ENCODE assay signal across 26 cellular contexts in genomic region chr1:183702087-183702812, GRCh38. TPM values are rescaled to one million over a fixed set of nuclear protein-coding genes. Genes with fewer than 3 reads are reported as not detected.
DNase-seq lines count a peak whose midpoint lies in the region; ATAC-seq and TF ChIP-seq lines count a peak whose summit lies in the region.
"Had no signal": no experiment of that assay in that cellular context is flagged by ENCODE, and none has a peak within 500 bp of the region (broad histone marks: within the 10 kb centered on the region; RNA-seq: fewer than 3 reads in every experiment).

No MANE protein-coding gene starts in this region.

- DNase-seq in SK-N-SH (no peak), HT1080 (ENCODE audit: low read depth) (peak; percentile 60), astrocyte of the spinal cord (ENCODE audit: low read depth, low spot score) (peak; percentile 27), kidney tubule cell (ENCODE audit: low spot score) (peak; percentile 63)
- DNase-seq: activated T-cell treated with anti-CD3 and anti-CD28 coated beads, Interleukin-2, amount 50 U/mL, for 48 hours; CD8-positive, alpha-beta T cell; DMS153; effector memory CD4-positive, alpha-beta T cell; mesenchymal stem cell; NCI-H1105 treated with DMSO at 0.1 percent for 48 hours; NCI-H510A treated with DMSO at 0.1 percent for 48 hours; nucleus accumbens; stimulated activated naive CD4-positive, alpha-beta T cell treated with Interleukin-2 at 50 U/mL for 16 hours; T-helper 9 cell had no signal

- ATAC-seq in SK-N-SH treated with all-trans-retinoic acid at 6 μM for 48 hours (no peak), GM19328 (IDR thresholded peaks at IDR 0.05; ENCODE audit: unreplicated experiment) (no peak), HG02763 (IDR thresholded peaks at IDR 0.05; ENCODE audit: unreplicated experiment) (no peak), GM18498 (IDR thresholded peaks at IDR 0.05; ENCODE audit: unreplicated experiment) (no peak)
- ATAC-seq: CD8-positive, alpha-beta T cell had no signal

- no peak for TF ChIP-seq CTCF in SK-N-SH (IDR thresholded peaks at IDR 0.05)
- TF ChIP-seq CTCF in astrocyte of the spinal cord (IDR thresholded peaks at IDR 0.05; ENCODE audit: low read depth, low read length) = no peak

- H2AFZ ChIP-seq in SK-N-SH (ENCODE audit: low read depth) = no peak overlapping the region

- H3K36me3 ChIP-seq in SK-N-SH (replicated peaks in 1 of 2; ENCODE audit: control insufficient read depth in 1 of 2, insufficient read depth in 2 of 2, low read length in 1 of 2) = no peaks in the 10 kb centered on the region
- H3K36me3 ChIP-seq: esophagus muscularis mucosa, thoracic aorta had no signal

- WGBS in SK-N-SH (ENCODE audit: low lambda C conversion rate) = 87% methylated on average over 7 of the region's 7 CpGs

- no peak for TF ChIP-seq RAD21 in SK-N-SH (IDR thresholded peaks at IDR 0.05; ENCODE audit: low read length)

- H3K4me2 ChIP-seq in SK-N-SH = no peak overlapping the region

- H3F3A ChIP-seq in SK-N-SH (replicated peaks; ENCODE audit: insufficient read depth) = no peaks in the 10 kb centered on the region

- H3K27me3 ChIP-seq in SK-N-SH (ENCODE audit: insufficient read depth) = no peaks in the 10 kb centered on the region
- H3K27me3 ChIP-seq: esophagus muscularis mucosa had no signal

- H3K9ac ChIP-seq in SK-N-SH = no peak overlapping the region

- in situ Hi-C loops in astrocyte of the spinal cord (cut with HindIII; ENCODE audit: low sequenced_read_pairs) = no loop called here

- no peak for TF ChIP-seq EP300 in SK-N-SH (IDR thresholded peaks at IDR 0.05; ENCODE audit: borderline replicate concordance in 1 of 2, low read depth in 1 of 2, low read length in 1 of 2)

- no peaks in the 10 kb centered on the region for H3K79me2 ChIP-seq in SK-N-SH (ENCODE audit: insufficient read depth)

- POLR2A ChIA-PET in SK-N-SH (lab: Yijun Ruan, JAX) = no interaction called here

- H4K20me1 ChIP-seq in SK-N-SH (ENCODE audit: insufficient read depth) = no peaks in the 10 kb centered on the region

- H3K4me3 ChIP-seq in SK-N-SH (ENCODE audit: low read depth in 2 of 2, low read length in 1 of 2) (no peak overlapping the region), astrocyte of the spinal cord (ENCODE audit: low read depth, low read length) (no peak overlapping the region)
- H3K4me3 ChIP-seq: esophagus muscularis mucosa, skin epidermis, thoracic aorta had no signal

- H3K27ac ChIP-seq in SK-N-SH (ENCODE audit: low read depth in 2 of 2, low read length in 1 of 2) = no peak overlapping the region
- H3K27ac ChIP-seq: 22Rv1, esophagus muscularis mucosa, skin epidermis, thoracic aorta had no signal

- peaks cover 4 to 8% of the 10 kb centered on the region in 2 experiments; a peak in 1 of 4 replicates for H3K4me1 ChIP-seq in SK-N-SH (ENCODE audit: control insufficient read depth in 1 of 2, insufficient read depth in 2 of 2, low read depth in 1 of 2, low read length in 1 of 2)
- H3K4me1 ChIP-seq: esophagus muscularis mucosa had no signal

- H3K9me2 ChIP-seq in SK-N-SH = no peaks in the 10 kb centered on the region

- H3K9me3 ChIP-seq in SK-N-SH = no peaks in the 10 kb centered on the region
- H3K9me3 ChIP-seq: esophagus muscularis mucosa, thoracic aorta had no signal

- CTCF ChIA-PET in SK-N-SH (lab: Yijun Ruan, JAX) = interaction anchor here (1.0 to 1.3 kb wide), 2 partner anchors 17 to 213 kb away, joined by 3 read pairs; no protein-coding TSS in a partner anchor

TF ChIP-seq in SK-N-SH, 30 proteins besides CTCF, POLR2A, EP300 and RAD21:
- TF ChIP-seq USF2 (IDR thresholded peaks at IDR 0.05; ENCODE audit: borderline replicate concordance, low read depth, low read length) (no peak), RCOR1 (IDR thresholded peaks at IDR 0.05; ENCODE audit: low read length) (no peak), JUND (IDR thresholded peaks at IDR 0.05) (no peak), MEF2A (IDR thresholded peaks at IDR 0.05; ENCODE audit: borderline replicate concordance, low read depth) (no peak), FOXM1 (IDR thresholded peaks at IDR 0.05; ENCODE audit: low read depth) (no peak), FOSL2 (IDR thresholded peaks at IDR 0.05; ENCODE audit: borderline replicate concordance, low read depth) (peak; percentile 32)

TF ChIP-seq in SK-N-SH treated with all-trans-retinoic acid at 6 μM for 48 hours, 23 proteins besides CTCF, POLR2A, EP300 and RAD21:
- TF ChIP-seq ZC3H10 (CRISPR knock-in tag; IDR thresholded peaks at IDR 0.05) = no peak
- no peak for TF ChIP-seq TOX (CRISPR knock-in tag; IDR thresholded peaks at IDR 0.05; ENCODE audit: borderline replicate concordance)
- no peak for TF ChIP-seq ZFP30 (CRISPR knock-in tag; IDR thresholded peaks at IDR 0.05)
- no peak for TF ChIP-seq CSRNP3 (CRISPR knock-in tag; IDR thresholded peaks at IDR 0.05)
- no peak for TF ChIP-seq POU6F1 (CRISPR knock-in tag; IDR thresholded peaks at IDR 0.05; ENCODE audit: borderline replicate concordance, low read depth)
- no peak for TF ChIP-seq ZNF70 (CRISPR knock-in tag; IDR thresholded peaks at IDR 0.05)
- TF ChIP-seq ZFP3 (CRISPR knock-in tag; IDR thresholded peaks at IDR 0.05) = no peak
- no peak for TF ChIP-seq TCF4 (CRISPR knock-in tag; IDR thresholded peaks at IDR 0.05; ENCODE audit: borderline replicate concordance)
- TF ChIP-seq, protein P1, sequence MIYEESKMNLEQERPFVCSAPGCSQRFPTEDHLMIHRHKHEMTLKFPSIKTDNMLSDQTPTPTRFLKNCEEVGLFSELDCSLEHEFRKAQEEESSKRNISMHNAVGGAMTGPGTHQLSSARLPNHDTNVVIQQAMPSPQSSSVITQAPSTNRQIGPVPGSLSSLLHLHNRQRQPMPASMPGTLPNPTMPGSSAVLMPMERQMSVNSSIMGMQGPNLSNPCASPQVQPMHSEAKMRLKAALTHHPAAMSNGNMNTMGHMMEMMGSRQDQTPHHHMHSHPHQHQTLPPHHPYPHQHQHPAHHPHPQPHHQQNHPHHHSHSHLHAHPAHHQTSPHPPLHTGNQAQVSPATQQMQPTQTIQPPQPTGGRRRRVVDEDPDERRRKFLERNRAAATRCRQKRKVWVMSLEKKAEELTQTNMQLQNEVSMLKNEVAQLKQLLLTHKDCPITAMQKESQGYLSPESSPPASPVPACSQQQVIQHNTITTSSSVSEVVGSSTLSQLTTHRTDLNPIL (CRISPR knock-in tag; IDR thresholded peaks at IDR 0.05; ENCODE audit: low read depth) = no peak
- no peak for TF ChIP-seq RARB (CRISPR knock-in tag; IDR thresholded peaks at IDR 0.05)
- no peak for TF ChIP-seq BACH2 (CRISPR knock-in tag; IDR thresholded peaks at IDR 0.05; ENCODE audit: borderline replicate concordance)
- no peak for TF ChIP-seq OSR1 (CRISPR knock-in tag; IDR thresholded peaks at IDR 0.05)
- TF ChIP-seq ZNF565 (CRISPR knock-in tag; conservative IDR thresholded peaks at IDR 0.05; ENCODE audit: low read depth) = no peak
- no peak for TF ChIP-seq SNAI2 (CRISPR knock-in tag; IDR thresholded peaks at IDR 0.05)
- no peak for TF ChIP-seq ZNF8 (CRISPR knock-in tag; IDR thresholded peaks at IDR 0.05)
- TF ChIP-seq ISL1 (CRISPR knock-in tag; IDR thresholded peaks at IDR 0.05) = no peak

RNA-seq across cellular contexts. Expression of gene APOBEC4, which starts 49.1 kb away (rescaled TPM):
- polyA plus RNA-seq in SK-N-SH (2012; rRNA removed) = not detected in 2 replicates
- not detected in 2 replicates for polyA plus RNA-seq in SK-N-SH (2012; cell fraction: cytosol; rRNA removed)
- polyA plus RNA-seq in SK-N-SH (2012; cell fraction: nucleus; rRNA removed) = not detected in 2 replicates
- not detected in 2 replicates for total RNA-seq in HT1080 (2014; rRNA removed; shearing (Covaris generic))
- polyA plus RNA-seq in HT1080 (2015; cell fraction: cytosol; rRNA removed) = not detected in 2 replicates
- not detected in 2 replicates for polyA plus RNA-seq in HT1080 (2015; cell fraction: nucleus; rRNA removed)
- total RNA-seq: activated CD8-positive, alpha-beta memory T cell treated with anti-CD3 and anti-CD28 coated beads for 36 hours; astrocyte; CD8-positive, alpha-beta T cell; esophagus muscularis mucosa; pulmonary artery endothelial cell; thoracic aorta; WTC11 had no signal
